ENCODE assay signal across 1 cellular context in the genomic region with DNA sequence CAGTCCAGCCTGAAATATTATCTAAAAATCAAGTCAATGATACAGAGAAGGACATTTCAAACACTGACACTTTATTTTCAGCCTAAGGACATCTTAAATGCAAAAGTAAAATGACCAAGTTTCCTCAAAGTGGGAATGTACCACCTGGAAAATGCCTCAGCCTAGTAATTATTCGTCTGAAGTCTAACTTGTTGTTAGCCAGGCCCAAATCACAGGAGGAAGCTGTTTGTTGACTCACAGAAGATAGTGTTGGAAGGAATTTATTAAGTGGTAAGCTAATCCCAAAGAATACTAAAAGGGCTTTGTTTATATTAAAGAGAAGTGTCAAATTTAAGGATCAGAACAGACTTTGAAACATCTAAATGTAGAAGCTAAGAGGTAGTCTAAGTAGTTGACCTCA.
TF ChIP-seq lines count a peak whose summit lies in the region.

No MANE protein-coding gene starts in this region.

TF ChIP-seq in IMR-90, 13 proteins besides CTCF, POLR2A, EP300 and RAD21:
- TF ChIP-seq RCOR1 (IDR thresholded peaks at IDR 0.05; ENCODE audit: insufficient replicate concordance, low read length) (no peak), NFE2L2 (IDR thresholded peaks at IDR 0.05; ENCODE audit: low read depth, low read length) (no peak), CHD1 (IDR thresholded peaks at IDR 0.05; ENCODE audit: low read depth, low read length) (no peak), BHLHE40 (IDR thresholded peaks at IDR 0.05; ENCODE audit: low read depth, low read length) (no peak), MAZ (IDR thresholded peaks at IDR 0.05; ENCODE audit: borderline replicate concordance, low read depth, low read length) (no peak)
- TF ChIP-seq, protein P1, sequence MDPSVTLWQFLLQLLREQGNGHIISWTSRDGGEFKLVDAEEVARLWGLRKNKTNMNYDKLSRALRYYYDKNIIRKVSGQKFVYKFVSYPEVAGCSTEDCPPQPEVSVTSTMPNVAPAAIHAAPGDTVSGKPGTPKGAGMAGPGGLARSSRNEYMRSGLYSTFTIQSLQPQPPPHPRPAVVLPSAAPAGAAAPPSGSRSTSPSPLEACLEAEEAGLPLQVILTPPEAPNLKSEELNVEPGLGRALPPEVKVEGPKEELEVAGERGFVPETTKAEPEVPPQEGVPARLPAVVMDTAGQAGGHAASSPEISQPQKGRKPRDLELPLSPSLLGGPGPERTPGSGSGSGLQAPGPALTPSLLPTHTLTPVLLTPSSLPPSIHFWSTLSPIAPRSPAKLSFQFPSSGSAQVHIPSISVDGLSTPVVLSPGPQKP (IDR thresholded peaks at IDR 0.05; ENCODE audit: borderline replicate concordance, low read depth, low read length), result no peak
